22 cellular contexts compared by ENCODE assay signal in the genomic region with DNA sequence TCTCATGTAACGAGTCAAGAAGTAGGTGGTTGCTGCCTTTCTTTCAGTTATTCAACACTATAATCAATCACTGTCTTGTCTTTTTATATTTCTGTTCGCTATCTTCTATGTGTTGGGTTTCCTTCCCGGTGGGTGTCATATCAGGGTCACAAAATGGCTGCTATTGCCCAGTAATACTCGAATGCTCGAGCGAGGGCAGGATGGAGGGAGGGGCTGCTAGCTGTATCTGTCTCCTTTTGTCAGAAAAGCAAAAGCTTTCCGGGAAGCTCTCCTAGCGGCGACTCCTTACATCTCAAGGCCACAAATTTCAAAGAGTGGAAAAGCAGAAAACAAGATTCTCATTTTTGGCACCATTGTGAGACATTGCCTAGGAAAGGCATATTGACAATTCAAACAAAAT. TPM values are rescaled to one million over a fixed set of nuclear protein-coding genes. Genes with fewer than 3 reads are reported as not detected.
A peak's percentile ranks its signal among the peaks of the same experiment; 100 is the strongest.
DNase-seq lines count a peak whose midpoint lies in the region; ATAC-seq, FAIRE-seq and TF ChIP-seq lines count a peak whose summit lies in the region.
"Had no signal": no experiment of that assay in that cellular context is flagged by ENCODE, and none has a peak within 500 bp of the region (broad histone marks: within the 10 kb centered on the region; RNA-seq: fewer than 3 reads in every experiment).

No MANE protein-coding gene starts in this region.

- no peaks in the 10 kb centered on the region for H3K79me1 ChIP-seq in trophoblast cell (ENCODE audit: low read length)

- TF ChIP-seq RAD21 in K562 (CRISPR knock-in tag; conservative IDR thresholded peaks at IDR 0.05 in 1 of 2, IDR thresholded peaks at IDR 0.05 in 1 of 2) = no peak

- no peak overlapping the region for H3K23ac ChIP-seq in trophoblast cell (ENCODE audit: low read length)

- no peaks in the 10 kb centered on the region for H3F3A ChIP-seq in MM.1S (ENCODE audit: insufficient read depth, low read length)

- H3K14ac ChIP-seq in trophoblast cell (ENCODE audit: low read length) = no peak overlapping the region

- H3K27me3 Mint-ChIP-seq in neural crest cell (ENCODE audit: low read depth) = no peaks in the 10 kb centered on the region
- H3K27me3 Mint-ChIP-seq in activated CD4-positive, alpha-beta T cell treated with anti-CD3 and anti-CD28 coated beads, Interleukin-2, amount 10 ng/mL, durations not matched to agents 24 days and 14 days = peaks cover 2% of the 10 kb centered on the region
- H3K27me3 Mint-ChIP-seq: CD4-positive, alpha-beta memory T cell had no signal

- ATAC-seq in K562 = peak; percentile 69

- H3K36me3 Mint-ChIP-seq in neural crest cell (ENCODE audit: low read depth) = peaks cover 6% of the 10 kb centered on the region
- no peaks in the 10 kb centered on the region for H3K36me3 Mint-ChIP-seq in activated CD4-positive, alpha-beta T cell treated with anti-CD3 and anti-CD28 coated beads, Interleukin-2, amount 10 ng/mL, durations not matched to agents 24 days and 14 days (ENCODE audit: low read depth)

- no peaks in the 10 kb centered on the region for H3K79me2 ChIP-seq in K562 (ENCODE audit: control insufficient read depth, insufficient read depth, low read length)
- H3K79me2 ChIP-seq in trophoblast cell (ENCODE audit: control insufficient read depth, insufficient read depth, low read length, poor library complexity) = no peaks in the 10 kb centered on the region
- H3K79me2 ChIP-seq in MM.1S (ENCODE audit: low read length) = no peaks in the 10 kb centered on the region

- TF ChIP-seq CTCF in K562 (IDR thresholded peaks at IDR 0.05 in 2 of 3, conservative IDR thresholded peaks at IDR 0.05 in 1 of 3; ENCODE audit: insufficient read depth in 2 of 3, low read depth in 1 of 3, low read length in 3 of 3) (no peak), neural crest cell (conservative IDR thresholded peaks at IDR 0.05) (no peak), MM.1S (IDR thresholded peaks at IDR 0.05; ENCODE audit: low read length) (no peak)

- peaks cover 9% of the 10 kb centered on the region for H3K4me1 Mint-ChIP-seq in neural crest cell
- H3K4me1 Mint-ChIP-seq in activated CD4-positive, alpha-beta T cell treated with anti-CD3 and anti-CD28 coated beads, Interleukin-2, amount 10 ng/mL, durations not matched to agents 24 days and 14 days = no peaks in the 10 kb centered on the region
- H3K4me1 Mint-ChIP-seq: CD4-positive, alpha-beta memory T cell had no signal

- no peak for TF ChIP-seq POLR2A in K562 (conservative IDR thresholded peaks at IDR 0.05)

- 1% methylated on average over 9 of the region's 9 CpGs for WGBS in K562 (ENCODE audit: insufficient coverage, low coverage, missing lambda C conversion rate)
- no CpG with 5 or more reads among the region's 9 CpGs for WGBS in trophoblast cell (ENCODE audit: extremely low coverage, insufficient coverage, insufficient read length)

- intact Hi-C loops in K562 (cut with micrococcal nuclease) = no loop called here
- intact Hi-C loops in activated CD4-positive, alpha-beta T cell treated with anti-CD3 and anti-CD28 coated beads, Interleukin-2, amount 10 ng/mL, durations not matched to agents 24 days and 14 days (cut with micrococcal nuclease) = no loop called here

- no peaks in the 10 kb centered on the region for H3K9me3 Mint-ChIP-seq in neural crest cell
- no peaks in the 10 kb centered on the region for H3K9me3 Mint-ChIP-seq in activated CD4-positive, alpha-beta T cell treated with anti-CD3 and anti-CD28 coated beads, Interleukin-2, amount 10 ng/mL, durations not matched to agents 24 days and 14 days
- H3K9me3 Mint-ChIP-seq: CD4-positive, alpha-beta memory T cell had no signal

- H3K4me2 ChIP-seq in K562 (ENCODE audit: insufficient read depth, low read length) = no peak overlapping the region
- H3K4me2 ChIP-seq in trophoblast cell (ENCODE audit: low read length) = no peak overlapping the region
- no peak overlapping the region for H3K4me2 ChIP-seq in MM.1S (ENCODE audit: low read depth, low read length)

- TF ChIP-seq EP300 in K562 (IDR thresholded peaks at IDR 0.05; ENCODE audit: low read length) = no peak

- H4K20me1 ChIP-seq in K562 (replicated peaks; ENCODE audit: control insufficient read depth, insufficient read depth, low read length) (no peaks in the 10 kb centered on the region), MM.1S (ENCODE audit: insufficient read depth, low read length) (no peaks in the 10 kb centered on the region)

- peak; percentile 75 for DNase-seq in NCI-H2227 treated with DMSO at 0.1 percent for 48 hours (lab: John Stamatoyannopoulos, UW)
- peak in 1 of 4 experiments; percentile 12 for DNase-seq in K562 (ENCODE audit: extremely low read depth in 1 of 4, low spot score in 3 of 4)
- DNase-seq in neural crest cell (ENCODE audit: low read depth, low spot score) = no peak
- DNase-seq in trophoblast cell = no peak
- no peak for DNase-seq in activated CD4-positive, alpha-beta T cell treated with anti-CD3 and anti-CD28 coated beads, Interleukin-2, amount 10 ng/mL, durations not matched to agents 24 days and 14 days
- no peak for DNase-seq in MM.1S
- DNase-seq in NCI-H1092 treated with DMSO at 0.1 percent for 48 hours (lab: John Stamatoyannopoulos, UW) = no peak
- DNase-seq in NCI-H2029 (lab: John Stamatoyannopoulos, UW) = no peak
- DNase-seq: C1 segment of cervical spinal cord; Calu3; CD4-positive, alpha-beta memory T cell; COR-L47; DMS53; DMS79 treated with DMSO at 0.1 percent for 48 hours; GF-D8; H7; HCEC 1CT had no signal

- no peaks in the 10 kb centered on the region for H3K9me2 ChIP-seq in MM.1S (replicated peaks; ENCODE audit: insufficient read depth, low read length)

- no peak overlapping the region for H3K4me3 ChIP-seq in K562
- H3K4me3 ChIP-seq in trophoblast cell (ENCODE audit: low read depth, low read length) = no peak overlapping the region
- no peak overlapping the region for H3K4me3 ChIP-seq in MM.1S (ENCODE audit: low read length)

- no peak overlapping the region for H4K12ac ChIP-seq in trophoblast cell (ENCODE audit: low read depth, low read length)

- H3K36me3 ChIP-seq in K562 (ENCODE audit: control insufficient read depth, insufficient read depth, low read length) (no peaks in the 10 kb centered on the region), trophoblast cell (ENCODE audit: control insufficient read depth in 1 of 2, insufficient read depth in 2 of 2, low read length in 2 of 2) (no peaks in the 10 kb centered on the region), MM.1S (replicated peaks; ENCODE audit: insufficient read depth, low read length) (no peaks in the 10 kb centered on the region)

- no peak overlapping the region for H2BK12ac ChIP-seq in trophoblast cell (ENCODE audit: low read length)

- no peak overlapping the region for H2AK5ac ChIP-seq in trophoblast cell (ENCODE audit: low read length)

- H2BK120ac ChIP-seq in trophoblast cell (ENCODE audit: insufficient read depth, low read length, poor library complexity) = no peak overlapping the region

- POLR2A ChIA-PET in K562 (lab: Yijun Ruan, JAX) = no interaction called here

- no peak overlapping the region for H4K8ac ChIP-seq in trophoblast cell (ENCODE audit: low read depth, low read length)

- no peak overlapping the region for H4K91ac ChIP-seq in trophoblast cell (ENCODE audit: low read depth, low read length)

- H3K27me3 ChIP-seq in K562 (ENCODE audit: control insufficient read depth in 2 of 2, insufficient read depth in 2 of 2, low read length in 2 of 2) = no peaks in the 10 kb centered on the region
- no peaks in the 10 kb centered on the region for H3K27me3 ChIP-seq in trophoblast cell (ENCODE audit: insufficient read depth, low read length)
- no peaks in the 10 kb centered on the region for H3K27me3 ChIP-seq in MM.1S (replicated peaks; ENCODE audit: insufficient read depth, low read length)

- no peak overlapping the region for H3K4me3 Mint-ChIP-seq in neural crest cell
- H3K4me3 Mint-ChIP-seq in activated CD4-positive, alpha-beta T cell treated with anti-CD3 and anti-CD28 coated beads, Interleukin-2, amount 10 ng/mL, durations not matched to agents 24 days and 14 days = no peak overlapping the region
- H3K4me3 Mint-ChIP-seq: CD4-positive, alpha-beta memory T cell had no signal

- H3K4me1 ChIP-seq in K562 (replicated peaks in 1 of 2; ENCODE audit: control insufficient read depth in 2 of 2, insufficient read depth in 2 of 2, low read length in 2 of 2) (no peaks in the 10 kb centered on the region), trophoblast cell (ENCODE audit: control insufficient read depth in 1 of 2, insufficient read depth in 2 of 2, low read length in 2 of 2) (no peaks in the 10 kb centered on the region), MM.1S (ENCODE audit: low read length) (no peaks in the 10 kb centered on the region)

- H2AFZ ChIP-seq in K562 (ENCODE audit: low read depth, low read length) (no peak overlapping the region), trophoblast cell (ENCODE audit: insufficient read depth, low read length, poor library complexity) (no peak overlapping the region), MM.1S (ENCODE audit: low read length) (no peak overlapping the region)

- no peak overlapping the region for H3K18ac ChIP-seq in trophoblast cell (ENCODE audit: low read length)

- BruUV-seq in K562 (replicated peaks; lab: Mats Ljungman, UMichigan) = no TSS peak

- H3K9me1 ChIP-seq in K562 (ENCODE audit: control insufficient read depth, insufficient read depth, low read length) = no peaks in the 10 kb centered on the region

- H3K4ac ChIP-seq in trophoblast cell (ENCODE audit: low read depth, low read length) = no peak overlapping the region

- H3K27ac ChIP-seq in K562 (ENCODE audit: extremely low read depth, low read depth, low read length) = no peak overlapping the region
- H3K27ac ChIP-seq in trophoblast cell (ENCODE audit: low read depth, low read length) = no peak overlapping the region
- H3K27ac ChIP-seq in MM.1S (ENCODE audit: low read length) = no peak overlapping the region

- H3K9ac ChIP-seq in K562 (ENCODE audit: insufficient read depth in 1 of 2, low read depth in 2 of 2, low read length in 2 of 2) = no peak overlapping the region
- H3K9ac ChIP-seq in trophoblast cell (ENCODE audit: low read length) = no peak overlapping the region
- H3K9ac ChIP-seq in MM.1S (ENCODE audit: low read length) = no peak overlapping the region

- H2BK5ac ChIP-seq in trophoblast cell (ENCODE audit: low read depth, low read length, poor library complexity) = peak overlapping the region; percentile 21

- in situ Hi-C loops in K562 (cut with MboI) = no loop called here

- H3K27ac Mint-ChIP-seq in neural crest cell (ENCODE audit: unreplicated experiment) = peak overlapping the region; percentile 76
- no peak overlapping the region for H3K27ac Mint-ChIP-seq in activated CD4-positive, alpha-beta T cell treated with anti-CD3 and anti-CD28 coated beads, Interleukin-2, amount 10 ng/mL, durations not matched to agents 24 days and 14 days
- H3K27ac Mint-ChIP-seq: CD4-positive, alpha-beta memory T cell had no signal

- FAIRE-seq in K562 (lab: Jason Lieb, UNC) = no peak
- FAIRE-seq: GM12891, GM18507, H1 had no signal

- H3K9me3 ChIP-seq in K562 (replicated peaks; ENCODE audit: control insufficient read depth, insufficient read depth, low read depth, low read length) = no peaks in the 10 kb centered on the region
- no peaks in the 10 kb centered on the region for H3K9me3 ChIP-seq in trophoblast cell (ENCODE audit: insufficient read depth, low read depth, low read length)
- H3K9me3 ChIP-seq in MM.1S (replicated peaks; ENCODE audit: insufficient read depth, low read length) = no peaks in the 10 kb centered on the region

- CTCF ChIA-PET in K562 (lab: Yijun Ruan, JAX; ENCODE audit: low intra/inter-chr PET ratio) = no interaction called here

RNA-seq across cellular contexts. Expression of a gene that starts 16.4 kb away (rescaled TPM):
- not detected in 2 replicates for total RNA-seq in K562 (2011; cell fraction: chromatin; rRNA removed; ENCODE audit: low replicate concordance)
- total RNA-seq in K562 (2011; cell fraction: nucleolus; rRNA removed) = not detected in 2 replicates
- total RNA-seq in K562 (2011; cell fraction: nucleoplasm; rRNA removed) = not detected in 2 replicates
- not detected in 2 replicates for total RNA-seq in K562 (2014; rRNA removed)
- total RNA-seq in K562 (2014; rRNA removed; fragmentation: Illumina TruSeq; extraction: Trizol) = not detected in 2 replicates
- not detected in 2 replicates for total RNA-seq in K562 (2015; rRNA removed; fragmentation: Illumina TruSeq; extraction: Trizol)
- 0.13 and 0.29 TPM in 2 replicates for total RNA-seq in K562 (2021)
- 0.11 TPM in 1 of 2 replicates, not detected in the other for polyA plus RNA-seq in K562 (2011; rRNA removed)
- not detected in 2 replicates for polyA plus RNA-seq in K562 (2011; cell fraction: cytosol; rRNA removed)
- polyA plus RNA-seq in K562 (2011; cell fraction: nucleus; rRNA removed) = 0.07 TPM in 1 of 2 replicates, not detected in the other
- polyA plus RNA-seq in K562 (2012) = 0.08 TPM in 1 of 2 replicates, not detected in the other
- 0.06 TPM in 1 of 2 replicates, not detected in the other for polyA plus RNA-seq in K562 (2014; fragmentation: Illumina TruSeq; extraction: Trizol)
- under 1 TPM in 1 of 2 experiments, not detected in 1; 0.03 TPM for polyA plus RNA-seq in K562 (2014; fragmentation: Nextera tagmentation; extraction: Ambion mirVana)
- 0.05 TPM in 1 of 2 replicates, not detected in the other for polyA plus RNA-seq in K562 (2014; rRNA removed)
- not detected in 2 replicates for polyA minus RNA-seq in K562 (2011; rRNA and poly(A)+ RNA removed)
- not detected in 2 replicates for polyA minus RNA-seq in K562 (2011; cell fraction: cytosol; rRNA and poly(A)+ RNA removed)
- polyA minus RNA-seq in K562 (2011; cell fraction: nucleus; rRNA and poly(A)+ RNA removed) = not detected in 2 replicates
- total RNA-seq in neural crest cell = 3.1 and 3.4 TPM in 2 replicates
- polyA plus RNA-seq in trophoblast cell (2013) = 8.9 and 9.9 TPM in 2 replicates
- total RNA-seq in activated CD4-positive, alpha-beta T cell treated with anti-CD3 and anti-CD28 coated beads, Interleukin-2, amount 10 ng/mL, durations not matched to agents 24 days and 14 days = 4.9 and 6.1 TPM in 2 replicates
- total RNA-seq: A172, G401 had no signal
